ENCODE assay signal across 1 cellular context in genomic region chr4:675036-675804, GRCh38.
TF ChIP-seq lines count a peak whose summit lies in the region.

No MANE protein-coding gene starts in this region.

TF ChIP-seq in SK-N-SH, 30 proteins besides CTCF, POLR2A, EP300 and RAD21 (continued from another document):
- TF ChIP-seq ZBTB33 (IDR thresholded peaks at IDR 0.05; ENCODE audit: borderline replicate concordance, low read depth) (no peak), GABPA (IDR thresholded peaks at IDR 0.05; ENCODE audit: low read depth) (no peak)
TF ChIP-seq in SK-N-SH: peak in this region for 0.
